In the genomic region with DNA sequence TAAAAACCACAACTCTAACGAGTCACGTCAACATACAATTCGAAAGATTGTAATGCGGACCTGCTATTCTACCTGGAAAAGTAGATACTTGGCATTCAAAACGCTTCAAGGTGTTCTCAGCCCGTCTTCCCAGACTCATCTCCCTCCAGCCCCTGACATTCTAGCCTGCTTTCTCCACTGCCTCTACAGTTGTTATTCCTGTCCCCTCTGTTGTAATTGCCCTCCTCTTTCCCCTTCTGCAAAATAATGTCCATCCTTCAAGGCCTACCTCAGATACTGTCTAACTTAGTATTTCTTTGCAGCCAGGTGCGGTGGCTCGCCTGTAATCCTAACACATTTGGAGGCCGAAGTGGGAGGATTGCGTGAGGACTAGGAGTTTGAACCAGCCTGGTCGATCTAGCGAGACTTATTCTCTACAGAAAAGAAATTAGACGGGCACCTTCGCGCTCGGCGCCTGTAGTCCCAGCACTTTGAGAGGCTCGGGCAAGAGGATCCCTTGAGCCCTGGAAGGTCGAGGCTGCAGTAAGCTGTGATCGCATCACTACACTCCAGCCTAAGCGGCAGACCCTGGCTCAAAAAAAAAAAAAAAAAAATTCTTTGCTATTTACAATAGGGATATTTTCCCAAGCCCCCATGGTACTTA, we compare ENCODE assay signal across 8 cellular contexts. TPM values are rescaled to one million over a fixed set of nuclear protein-coding genes. Genes with fewer than 3 reads are reported as not detected.
DNase-seq lines count a peak whose midpoint lies in the region; ATAC-seq, FAIRE-seq and TF ChIP-seq lines count a peak whose summit lies in the region.

No MANE protein-coding gene starts in this region.

- H3K79me2 ChIP-seq in GM12878 (ENCODE audit: control insufficient read depth, insufficient read depth, low read length) = peaks cover 31% of the 10 kb centered on the region

- H3K9ac ChIP-seq in GM12878 (ENCODE audit: control insufficient read depth, insufficient read depth, low read length) = peak overlapping the region; percentile 97

- DNase-seq in heart right ventricle = no peak
- DNase-seq in cardiac septum (ENCODE audit: low spot score) = no peak
- DNase-seq in GM12878 (ENCODE audit: low read depth, low spot score) = no peak
- no peak for DNase-seq in lower lobe of right lung
- DNase-seq in uterus = no peak
- no peak for DNase-seq in posterior vena cava (ENCODE audit: low spot score)
- no peak for DNase-seq in HuH-7.5 (ENCODE audit: low spot score)

- H3K27ac ChIP-seq in heart right ventricle (peak overlapping the region in 9 of 10 donors; percentile 88 to 93 (median 90)), GM12878 (ENCODE audit: control insufficient read depth, insufficient read depth) (peak overlapping the region; percentile 98), lower lobe of right lung (peak overlapping the region; percentile 95), uterus (peak overlapping the region; percentile 86 to 89)

- TF ChIP-seq EP300 in GM12878 (IDR thresholded peaks at IDR 0.05; ENCODE audit: borderline replicate concordance in 1 of 2, control insufficient read depth in 1 of 2, low read depth in 2 of 2, low read length in 2 of 2) = no peak

- H3K36me3 ChIP-seq in heart right ventricle (peaks cover 0 to 45% (median 11%) of the 10 kb centered on the region in 9 donors), GM12878 (ENCODE audit: control insufficient read depth in 2 of 2, insufficient read depth in 2 of 2, low read length in 1 of 2) (peaks cover 0 to 14% of the 10 kb centered on the region in 2 experiments; a peak in 2 of 4 replicates), lower lobe of right lung (peaks cover 35% of the 10 kb centered on the region), uterus (no peaks in the 10 kb centered on the region)

- 65 to 70% methylated on average over 21 of the region's 21 CpGs for WGBS in heart right ventricle, 2 donors
- 61% methylated on average over 21 of the region's 21 CpGs for WGBS in GM12878 (ENCODE audit: insufficient coverage, insufficient replicate concordance, low lambda C conversion rate, missing lambda C conversion rate)

- H3K4me1 ChIP-seq in heart right ventricle = peaks cover 3 to 39% (median 15%) of the 10 kb centered on the region in 9 donors
- H3K4me1 ChIP-seq in GM12878 (ENCODE audit: control insufficient read depth, insufficient read depth, low read length) = peaks cover 3% of the 10 kb centered on the region; the same call in 1 of the 2 replicates
- peaks cover 36% of the 10 kb centered on the region for H3K4me1 ChIP-seq in lower lobe of right lung
- H3K4me1 ChIP-seq in uterus = peaks cover 0 to 11% of the 10 kb centered on the region in 2 donors

- SMC1A ChIA-PET in GM12878 (lab: Charles Lee; ENCODE audit: uncharacterized antibody, unreplicated experiment) = interaction anchor here (2.2 to 2.9 kb wide), 3 partner anchors 11 to 254 kb away, joined by 10 to 15 read pairs (median 11); no protein-coding TSS in a partner anchor

- no peak for TF ChIP-seq RAD21 in GM12878 (IDR thresholded peaks at IDR 0.05; ENCODE audit: insufficient read depth, low read depth, low read length)

- CTCF ChIA-PET in GM12878 (lab: Yijun Ruan, JAX) = interaction anchor here (0.6 to 2.8 kb wide), 8 partner anchors 19 to 343 kb away, joined by 3 to 18 read pairs (median 4); a partner anchor contains a TSS

- no peaks in the 10 kb centered on the region for H3K9me3 ChIP-seq in heart right ventricle
- H3K9me3 ChIP-seq in GM12878 (replicated peaks; ENCODE audit: control insufficient read depth, insufficient read depth, low read length) = no peaks in the 10 kb centered on the region
- H3K9me3 ChIP-seq in lower lobe of right lung = no peaks in the 10 kb centered on the region
- H3K9me3 ChIP-seq in uterus = no peaks in the 10 kb centered on the region

- FAIRE-seq in GM12878 (lab: Jason Lieb, UNC) = no peak

- H3K4me3 ChIP-seq in heart right ventricle (peak overlapping the region; percentile 65 to 94 (median 82)), GM12878 (peak overlapping the region; percentile 82), lower lobe of right lung (peak overlapping the region; percentile 87), uterus (peak overlapping the region; percentile 62 to 72)

- POLR2A ChIA-PET in GM12878 (lab: Charles Lee) = interaction anchor here (0.9 to 1.4 kb wide), 5 partner anchors 16 to 205 kb away, joined by 3 to 6 read pairs (median 3); a partner anchor contains a TSS

- ATAC-seq in heart right ventricle (peak in 2 of 8 donors; percentile 6 to 10), GM12878 (no peak), lower lobe of right lung (peak in 1 of 2 donors; percentile 1), GM18505 (IDR thresholded peaks at IDR 0.05; ENCODE audit: unreplicated experiment) (no peak)

- H4K20me1 ChIP-seq in GM12878 (ENCODE audit: control insufficient read depth, insufficient read depth) = no peaks in the 10 kb centered on the region

- intact Hi-C loops in heart right ventricle (cut with DNase I) (no loop called here), cardiac septum (cut with DNase I) (loop anchor here (1.0 kb wide), 1 partner anchor 33 kb away; no protein-coding TSS in a partner anchor), GM12878 (cut with micrococcal nuclease; ENCODE audit: unreplicated experiment) (loop anchor here (2.0 kb wide), 1 partner anchor 33 kb away; a partner anchor contains a TSS), lower lobe of right lung (cut with DNase I) (no loop called here), uterus (cut with DNase I; ENCODE audit: low total_unique reads) (no loop called here), posterior vena cava (cut with DNase I) (loop anchor here in 1 of 2 donors (5.0 kb wide), 1 partner anchor 1670 kb away; no protein-coding TSS in a partner anchor)

- H3K4me2 ChIP-seq in GM12878 (ENCODE audit: control insufficient read depth, insufficient read depth) = peak overlapping the region; percentile 87

- TSS peak; percentile 97 for BruUV-seq in GM12878 (replicated peaks; lab: Mats Ljungman, UMichigan)

- RAD21 ChIA-PET in GM12878 (lab: Charles Lee; ENCODE audit: unreplicated experiment) = interaction anchor here (1.0 to 2.6 kb wide), 3 partner anchors 40 to 255 kb away, joined by 4 to 11 read pairs (median 5); no protein-coding TSS in a partner anchor

- in situ Hi-C loops in GM12878 (cut with MboI) = no loop called here

- TF ChIP-seq POLR2A in GM12878 (IDR thresholded peaks at IDR 0.05; ENCODE audit: low read depth, low read length) (no peak), uterus (IDR thresholded peaks at IDR 0.05) (no peak), GM18505 (IDR thresholded peaks at IDR 0.05; ENCODE audit: borderline replicate concordance, extremely low read depth, insufficient read depth, insufficient read length) (no peak)

- H2AFZ ChIP-seq in GM12878 (ENCODE audit: control insufficient read depth, low read depth, low read length) = peak overlapping the region; percentile 100

- no peak for TF ChIP-seq CTCF in heart right ventricle (IDR thresholded peaks at IDR 0.05)
- no peak for TF ChIP-seq CTCF in GM12878 (IDR thresholded peaks at IDR 0.05 in 2 of 3, conservative IDR thresholded peaks at IDR 0.05 in 1 of 3; ENCODE audit: control insufficient read depth in 2 of 3, extremely low read depth in 1 of 3, insufficient read depth in 1 of 3, low read depth in 3 of 3, low read length in 3 of 3)
- TF ChIP-seq CTCF in lower lobe of right lung (IDR thresholded peaks at IDR 0.05) = no peak
- no peak for TF ChIP-seq CTCF in uterus (IDR thresholded peaks at IDR 0.05)

- H3K27me3 ChIP-seq in heart right ventricle (no peaks in the 10 kb centered on the region), GM12878 (replicated peaks in 1 of 2; ENCODE audit: control insufficient read depth in 2 of 2, insufficient read depth in 2 of 2, low read length in 1 of 2) (no peaks in the 10 kb centered on the region), lower lobe of right lung (ENCODE audit: low read depth) (no peaks in the 10 kb centered on the region), uterus (no peaks in the 10 kb centered on the region)

RNA-seq across cellular contexts. Expression of a gene that starts 0.8 kb away (rescaled TPM):
- total RNA-seq in heart right ventricle (10 to 100 TPM; 41.5 to 61.6 (median 50.4) TPM), cardiac septum (48.8 TPM), GM12878 (2014; rRNA removed) (61.2 and 83.5 TPM in 2 replicates), GM12878 (2014; rRNA removed; fragmentation: Illumina TruSeq; extraction: Trizol) (119 and 132 TPM in 2 replicates), GM12878 (2021) (89.2 and 95.2 TPM in 2 replicates), lower lobe of right lung (57.3 TPM), uterus (100 to 1,000 TPM in 1 of 4 donors, 10 to 100 TPM in 3; 36.7 to 107 (median 56.3) TPM), posterior vena cava (10 to 100 TPM; 57.7 to 61.1 TPM)
- polyA plus RNA-seq in heart right ventricle (100 to 1,000 TPM in 1 of 2 donors, 10 to 100 TPM in 1; 67.0 to 139 TPM), GM12878 (2011; rRNA removed) (55.7 and 103 TPM in 2 replicates), GM12878 (2014; fragmentation: Illumina TruSeq; extraction: Trizol) (89.9 and 127 TPM in 2 replicates), GM12878 (2014; fragmentation: Nextera tagmentation; extraction: Ambion mirVana) (100 to 1,000 TPM in 1 of 2 experiments, 10 to 100 TPM in 1; 98.2 to 124 TPM), GM12878 (2014; rRNA removed) (46.4 and 56.0 TPM in 2 replicates), GM12878 (2016; fragmentation: Nextera tagmentation; extraction: Ambion mirVana) (100 to 1,000 TPM; 119 to 130 TPM)
- total RNA-seq in GM12878 (2013; cell fraction: nucleolus; rRNA removed) = 98.8 and 100 TPM in 2 replicates
- polyA plus RNA-seq in GM12878 (2011; ENCODE audit: low read depth) = 36.8 TPM
- polyA plus RNA-seq in GM12878 (2011; cell fraction: cytosol; rRNA removed) = 38.1 and 41.8 TPM in 2 replicates
- 29.9 and 35.9 TPM in 2 replicates for polyA plus RNA-seq in GM12878 (2011; cell fraction: nucleus; rRNA removed)
- 97.1 and 116 TPM in 2 replicates for polyA plus RNA-seq in GM12878 (2012)
- polyA minus RNA-seq in GM12878 (2011; rRNA and poly(A)+ RNA removed) = 16.0 and 32.3 TPM in 2 replicates
- 8.3 and 22.2 TPM in 2 replicates for polyA minus RNA-seq in GM12878 (2011; cell fraction: cytosol; rRNA and poly(A)+ RNA removed)
- 28.5 and 31.9 TPM in 2 replicates for polyA minus RNA-seq in GM12878 (2011; cell fraction: nucleus; rRNA and poly(A)+ RNA removed)

RNA-seq across cellular contexts. Expression of a gene that starts 33.2 kb away (rescaled TPM):
- total RNA-seq in heart right ventricle = 100 to 1,000 TPM in 3 of 10 donors, 10 to 100 TPM in 7; 85.0 to 113 (median 94.6) TPM
- polyA plus RNA-seq in heart right ventricle = 10 to 100 TPM; 40.0 to 54.4 TPM
- 81.9 TPM for total RNA-seq in cardiac septum
- total RNA-seq in GM12878 (2013; cell fraction: nucleolus; rRNA removed) = 52.5 and 52.8 TPM in 2 replicates
- total RNA-seq in GM12878 (2014; rRNA removed) = 75.1 and 89.7 TPM in 2 replicates
- 58.8 and 59.9 TPM in 2 replicates for total RNA-seq in GM12878 (2014; rRNA removed; fragmentation: Illumina TruSeq; extraction: Trizol)
- 120 and 125 TPM in 2 replicates for total RNA-seq in GM12878 (2021)
- 58.2 TPM for polyA plus RNA-seq in GM12878 (2011; ENCODE audit: low read depth)
- polyA plus RNA-seq in GM12878 (2011; rRNA removed) = 138 and 178 TPM in 2 replicates
- polyA plus RNA-seq in GM12878 (2011; cell fraction: cytosol; rRNA removed) = 43.9 and 51.8 TPM in 2 replicates
- 31.3 TPM in 2 replicates for polyA plus RNA-seq in GM12878 (2011; cell fraction: nucleus; rRNA removed)
- polyA plus RNA-seq in GM12878 (2012) = 94.4 and 116 TPM in 2 replicates
- polyA plus RNA-seq in GM12878 (2014; fragmentation: Illumina TruSeq; extraction: Trizol) = 95.3 and 116 TPM in 2 replicates
- 10 to 100 TPM; 39.8 to 60.1 TPM for polyA plus RNA-seq in GM12878 (2014; fragmentation: Nextera tagmentation; extraction: Ambion mirVana)
- polyA plus RNA-seq in GM12878 (2014; rRNA removed) = 58.2 and 66.2 TPM in 2 replicates
- polyA plus RNA-seq in GM12878 (2016; fragmentation: Nextera tagmentation; extraction: Ambion mirVana) = 10 to 100 TPM; 68.4 to 71.9 TPM
- polyA minus RNA-seq in GM12878 (2011; rRNA and poly(A)+ RNA removed) = 35.0 and 43.1 TPM in 2 replicates
- 27.3 and 28.9 TPM in 2 replicates for polyA minus RNA-seq in GM12878 (2011; cell fraction: cytosol; rRNA and poly(A)+ RNA removed)
- 15.8 and 28.3 TPM in 2 replicates for polyA minus RNA-seq in GM12878 (2011; cell fraction: nucleus; rRNA and poly(A)+ RNA removed)
- total RNA-seq in lower lobe of right lung = 88.4 TPM
- 100 to 1,000 TPM in 2 of 4 donors, 10 to 100 TPM in 2; 72.9 to 149 (median 110) TPM for total RNA-seq in uterus
- 10 to 100 TPM; 75.4 to 86.2 TPM for total RNA-seq in posterior vena cava

Comparison
In these comparisons a context has a peak if more than half of its experiments do, and no peak if none do; other contexts are left out.
1. intact Hi-C loops: an anchor here in cardiac septum (1.0 kb wide) and GM12878 (2.0 kb wide); none called in heart right ventricle, lower lobe of right lung and uterus.